ENCODE assay signal across 1 cellular context in genomic region chr1:147242449-147243227, GRCh38.
TF ChIP-seq lines count a peak whose summit lies in the region.

Gene CHD1L, plus strand, starts transcription at chr1:147242684. Its CDS starts 20 bp downstream, at chr1:147242704.

TF ChIP-seq in HepG2, 621 proteins besides CTCF, POLR2A, EP300 and RAD21 (continued from another document and continues in another):
- TF ChIP-seq MBD4 (IDR thresholded peaks at IDR 0.05; ENCODE audit: borderline replicate concordance, low read length) (no peak), ZNF496 (CRISPR knock-in tag; IDR thresholded peaks at IDR 0.05; ENCODE audit: insufficient replicate concordance) (no peak), PITX1 (CRISPR knock-in tag; IDR thresholded peaks at IDR 0.05) (no peak), ZNF790 (CRISPR knock-in tag; IDR thresholded peaks at IDR 0.05; ENCODE audit: borderline replicate concordance) (peak; percentile 95; the same call in 1 of the 2 replicates), NCOA5 (CRISPR knock-in tag; IDR thresholded peaks at IDR 0.05) (no peak), SNAPC5 (CRISPR knock-in tag; IDR thresholded peaks at IDR 0.05; ENCODE audit: borderline replicate concordance) (peak; percentile 96), ZMYM3 (CRISPR knock-in tag; IDR thresholded peaks at IDR 0.05) (no peak), EZH2 (conservative IDR thresholded peaks at IDR 0.05; ENCODE audit: low read depth, low read length) (no peak), ATAD3A (CRISPR knock-in tag; IDR thresholded peaks at IDR 0.05) (no peak), PREB (CRISPR knock-in tag; IDR thresholded peaks at IDR 0.05) (no peak), ZNF710 (CRISPR knock-in tag; IDR thresholded peaks at IDR 0.05; ENCODE audit: borderline replicate concordance) (peak; percentile 69; the same call in 1 of the 2 replicates), ZZZ3 (CRISPR knock-in tag; IDR thresholded peaks at IDR 0.05; ENCODE audit: borderline replicate concordance) (no peak), ZNF660 (CRISPR knock-in tag; IDR thresholded peaks at IDR 0.05; ENCODE audit: borderline replicate concordance, low read depth) (no peak), MTERF4 (CRISPR knock-in tag; IDR thresholded peaks at IDR 0.05) (peak; percentile 95; the same call in 1 of the 2 replicates), ZNF543 (CRISPR knock-in tag; IDR thresholded peaks at IDR 0.05) (peak; percentile 30; the same call in 1 of the 2 replicates), SOX5 (CRISPR knock-in tag; IDR thresholded peaks at IDR 0.05; ENCODE audit: borderline replicate concordance) (peak; percentile 58; the same call in 1 of the 2 replicates), POLR2AphosphoS2 (IDR thresholded peaks at IDR 0.05; ENCODE audit: low read depth, low read length) (no peak), ZC3H4 (CRISPR knock-in tag; IDR thresholded peaks at IDR 0.05; ENCODE audit: borderline replicate concordance) (no peak), ZFYVE20 (CRISPR knock-in tag; IDR thresholded peaks at IDR 0.05; ENCODE audit: borderline replicate concordance, low read depth) (no peak), ZNF766 (CRISPR knock-in tag; IDR thresholded peaks at IDR 0.05; ENCODE audit: borderline replicate concordance) (no peak; the same call in 1 of the 2 replicates), SUZ12 (IDR thresholded peaks at IDR 0.05; ENCODE audit: low read depth, low read length) (no peak), ZNF24 (IDR thresholded peaks at IDR 0.05) (no peak), ATM (IDR thresholded peaks at IDR 0.05; ENCODE audit: borderline replicate concordance) (no peak), THRA (CRISPR knock-in tag; IDR thresholded peaks at IDR 0.05; ENCODE audit: borderline replicate concordance) (peak; percentile 68), THYN1 (CRISPR knock-in tag; IDR thresholded peaks at IDR 0.05; ENCODE audit: borderline replicate concordance, low read depth) (peak; percentile 91; the same call in 1 of the 2 replicates), CENPX (CRISPR knock-in tag; IDR thresholded peaks at IDR 0.05) (no peak), ZBTB44 (CRISPR knock-in tag; IDR thresholded peaks at IDR 0.05) (no peak), ZSCAN21 (CRISPR knock-in tag; IDR thresholded peaks at IDR 0.05; ENCODE audit: borderline replicate concordance) (peak; percentile 82; the same call in 1 of the 2 replicates), NR2F2 (IDR thresholded peaks at IDR 0.05; ENCODE audit: borderline replicate concordance, low read depth) (no peak; the same call in 1 of the 2 replicates), ZNF644 (CRISPR knock-in tag; IDR thresholded peaks at IDR 0.05; ENCODE audit: low read depth) (peak; percentile 59; the same call in 1 of the 2 replicates), MNT (IDR thresholded peaks at IDR 0.05) (no peak), ESRRA (CRISPR knock-in tag; IDR thresholded peaks at IDR 0.05; ENCODE audit: low read depth) (peak; percentile 29; the same call in 1 of the 2 replicates), ZSCAN9 (CRISPR knock-in tag; IDR thresholded peaks at IDR 0.05; ENCODE audit: borderline replicate concordance) (no peak; the same call in 1 of the 2 replicates), ZNF142 (CRISPR knock-in tag; IDR thresholded peaks at IDR 0.05) (peak; percentile 95), THAP8 (CRISPR knock-in tag; IDR thresholded peaks at IDR 0.05; ENCODE audit: borderline replicate concordance) (no peak), TMF1 (CRISPR knock-in tag; IDR thresholded peaks at IDR 0.05; ENCODE audit: low read depth) (peak; percentile 94), FOXA3 (CRISPR knock-in tag; IDR thresholded peaks at IDR 0.05) (peak; percentile 78), FOXO1 (CRISPR knock-in tag; IDR thresholded peaks at IDR 0.05) (peak; percentile 2; the same call in 1 of the 2 replicates), SYNCRIP (IDR thresholded peaks at IDR 0.05; ENCODE audit: insufficient read depth, low read depth, low read length) (no peak), MLXIP (CRISPR knock-in tag; IDR thresholded peaks at IDR 0.05; ENCODE audit: borderline replicate concordance) (peak; percentile 67; the same call in 1 of the 2 replicates), TSC22D2 (CRISPR knock-in tag; IDR thresholded peaks at IDR 0.05; ENCODE audit: borderline replicate concordance) (peak; percentile 83; the same call in 1 of the 2 replicates), SIX4 (CRISPR knock-in tag; IDR thresholded peaks at IDR 0.05) (no peak), ZNF556 (CRISPR knock-in tag; IDR thresholded peaks at IDR 0.05; ENCODE audit: borderline replicate concordance) (no peak)
